In the genomic region with DNA sequence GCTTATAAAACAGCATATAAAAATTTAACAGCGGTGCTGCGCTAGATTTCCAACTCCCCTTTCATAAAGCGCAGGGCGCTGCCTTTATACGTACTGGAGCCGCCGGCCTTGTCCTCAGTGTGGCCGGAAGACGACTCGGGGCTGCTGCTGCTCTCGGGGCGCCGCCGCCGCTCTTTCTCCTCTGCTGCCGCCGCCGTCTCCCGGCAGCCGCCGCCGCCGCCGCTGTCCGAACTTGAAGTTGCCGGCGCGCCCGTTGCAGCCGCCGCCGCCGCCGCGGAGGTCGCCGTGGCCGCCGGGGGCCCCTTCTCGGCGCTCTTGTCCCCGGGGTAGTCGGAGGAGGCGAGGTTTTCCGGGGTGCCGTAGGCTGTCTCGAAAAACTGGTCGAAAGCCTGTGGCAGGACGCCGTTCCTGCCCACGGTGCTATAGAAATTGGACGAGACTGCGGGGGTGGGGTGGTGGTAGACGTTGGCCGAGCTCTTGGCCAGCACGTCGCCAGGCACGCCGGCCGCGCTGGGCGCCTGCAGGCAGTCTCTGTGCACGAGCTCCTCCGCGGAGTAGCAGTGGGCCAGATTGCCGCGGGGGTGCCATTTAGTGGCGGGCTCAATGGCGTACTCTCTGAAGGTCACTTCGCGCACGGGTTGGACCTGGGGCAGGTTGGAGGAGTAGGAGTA, we compare ENCODE assay signal across 1 cellular context.
A peak's percentile ranks its signal among the peaks of the same experiment; 100 is the strongest.
TF ChIP-seq lines count a peak whose summit lies in the region.

No MANE protein-coding gene starts in this region.

TF ChIP-seq in GM23338, 12 proteins besides CTCF, POLR2A, EP300 and RAD21 (continued from another document):
- TF ChIP-seq, protein P1, sequence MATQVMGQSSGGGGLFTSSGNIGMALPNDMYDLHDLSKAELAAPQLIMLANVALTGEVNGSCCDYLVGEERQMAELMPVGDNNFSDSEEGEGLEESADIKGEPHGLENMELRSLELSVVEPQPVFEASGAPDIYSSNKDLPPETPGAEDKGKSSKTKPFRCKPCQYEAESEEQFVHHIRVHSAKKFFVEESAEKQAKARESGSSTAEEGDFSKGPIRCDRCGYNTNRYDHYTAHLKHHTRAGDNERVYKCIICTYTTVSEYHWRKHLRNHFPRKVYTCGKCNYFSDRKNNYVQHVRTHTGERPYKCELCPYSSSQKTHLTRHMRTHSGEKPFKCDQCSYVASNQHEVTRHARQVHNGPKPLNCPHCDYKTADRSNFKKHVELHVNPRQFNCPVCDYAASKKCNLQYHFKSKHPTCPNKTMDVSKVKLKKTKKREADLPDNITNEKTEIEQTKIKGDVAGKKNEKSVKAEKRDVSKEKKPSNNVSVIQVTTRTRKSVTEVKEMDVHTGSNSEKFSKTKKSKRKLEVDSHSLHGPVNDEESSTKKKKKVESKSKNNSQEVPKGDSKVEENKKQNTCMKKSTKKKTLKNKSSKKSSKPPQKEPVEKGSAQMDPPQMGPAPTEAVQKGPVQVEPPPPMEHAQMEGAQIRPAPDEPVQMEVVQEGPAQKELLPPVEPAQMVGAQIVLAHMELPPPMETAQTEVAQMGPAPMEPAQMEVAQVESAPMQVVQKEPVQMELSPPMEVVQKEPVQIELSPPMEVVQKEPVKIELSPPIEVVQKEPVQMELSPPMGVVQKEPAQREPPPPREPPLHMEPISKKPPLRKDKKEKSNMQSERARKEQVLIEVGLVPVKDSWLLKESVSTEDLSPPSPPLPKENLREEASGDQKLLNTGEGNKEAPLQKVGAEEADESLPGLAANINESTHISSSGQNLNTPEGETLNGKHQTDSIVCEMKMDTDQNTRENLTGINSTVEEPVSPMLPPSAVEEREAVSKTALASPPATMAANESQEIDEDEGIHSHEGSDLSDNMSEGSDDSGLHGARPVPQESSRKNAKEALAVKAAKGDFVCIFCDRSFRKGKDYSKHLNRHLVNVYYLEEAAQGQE (IDR thresholded peaks at IDR 0.05; ENCODE audit: unreplicated experiment), result no peak
- TF ChIP-seq POLR2AphosphoS5 (IDR thresholded peaks at IDR 0.05; ENCODE audit: low read depth) (no peak), ETS1 (IDR thresholded peaks at IDR 0.05) (no peak), EZH2phosphoT487 (IDR thresholded peaks at IDR 0.05; ENCODE audit: unreplicated experiment) (peak; percentile 70), CREB1 (CRISPR knock-in tag; IDR thresholded peaks at IDR 0.05; ENCODE audit: low read depth) (peak; percentile 56; the same call in 1 of the 2 replicates)
